Comparison of ENCODE assay signal across 25 cellular contexts in the genomic region with DNA sequence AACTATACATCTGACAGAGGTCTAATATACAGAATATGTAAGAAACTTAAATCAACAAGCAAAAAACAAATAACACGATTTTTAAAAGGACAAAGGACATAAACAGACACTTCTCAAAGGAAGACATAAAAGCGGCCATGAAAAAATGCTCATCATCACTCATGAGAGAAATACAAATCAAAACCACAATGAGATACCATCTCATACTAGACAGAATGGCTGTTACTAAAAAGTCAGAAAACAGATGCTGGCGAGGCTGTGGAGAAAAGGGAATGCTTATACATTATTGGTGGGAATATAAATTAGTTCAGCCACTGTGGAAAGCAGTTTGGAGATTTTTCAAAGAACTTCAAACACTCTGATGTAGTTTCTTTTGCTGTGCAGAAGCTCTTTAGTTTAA.
"Had no signal": no experiment of that assay in that cellular context is flagged by ENCODE, and none has a peak within 500 bp of the region (broad histone marks: within the 10 kb centered on the region; RNA-seq: fewer than 3 reads in every experiment).

No MANE protein-coding gene starts in this region.

- H3K4me3 ChIP-seq: coronary artery, dorsolateral prefrontal cortex, right lobe of liver, skin epidermis, testis had no signal

- H3K27me3 ChIP-seq: brain microvascular endothelial cell, dorsolateral prefrontal cortex, neutrophil, right lobe of liver, testis had no signal

- DNase-seq: activated CD4-positive, alpha-beta memory T cell treated with anti-CD3 and anti-CD28 coated beads for 36 hours; activated CD4-positive, alpha-beta T cell treated with anti-CD3 and anti-CD28 coated beads, Interleukin-2, amount 10 ng/mL, durations not matched to agents 24 days and 14 days; activated CD4-positive, CD25-positive, alpha-beta regulatory T cell treated with anti-CD3 and anti-CD28 coated beads, Interleukin-2, amount 50 U/mL, for 72 hours; activated CD8-positive, alpha-beta memory T cell treated with anti-CD3 and anti-CD28 coated beads, Interleukin-2, amount 50 U/mL, for 4 hours; activated naive CD8-positive, alpha-beta T cell treated with anti-CD3 and anti-CD28 coated beads for 36 hours; activated T-cell treated with anti-CD3 and anti-CD28 coated beads, Interleukin-2, amount 50 U/mL, for 24 hours; amniotic stem cell; brain microvascular endothelial cell; dorsolateral prefrontal cortex; effector memory CD4-positive, alpha-beta T cell; erythroblast; foreskin melanocyte; left cardiac atrium; left ventricle myocardium superior; naive B cell; nephron progenitor cell; right lobe of liver; stimulated activated CD4-positive, alpha-beta T cell treated with anti-CD3 and anti-CD28 coated beads, Interleukin-12 subunit alpha, Interleukin-12 subunit beta, amount 100 ng/mL, for 4 hours; stimulated activated CD4-positive, alpha-beta T cell treated with anti-CD3 and anti-CD28 coated beads, Interleukin-4, amount 100 ng/mL, for 1 hour; stimulated activated naive CD8-positive, alpha-beta T cell treated with anti-CD3 and anti-CD28 coated beads, Interleukin-15, Interleukin-2, amounts not matched to agents 100 U/mL and 50 U/mL, for 24 hours; testis; trophoblast cell had no signal

- H3K4me1 ChIP-seq: testis had no signal

- H3K36me3 ChIP-seq: brain microvascular endothelial cell, neutrophil, right lobe of liver had no signal

- H3K9me3 ChIP-seq: neutrophil, right lobe of liver, testis had no signal

- H3K27ac ChIP-seq: brain microvascular endothelial cell, coronary artery, dorsolateral prefrontal cortex, neutrophil, right lobe of liver, skin epidermis, testis had no signal
